In genomic region chr15:101141926-101142527, GRCh38 we compare ENCODE assay signal across 15 cellular contexts.
A peak's percentile ranks its signal among the peaks of the same experiment; 100 is the strongest.
DNase-seq lines count a peak whose midpoint lies in the region; ATAC-seq, FAIRE-seq and TF ChIP-seq lines count a peak whose summit lies in the region.
"Had no signal": no experiment of that assay in that cellular context is flagged by ENCODE, and none has a peak within 500 bp of the region (broad histone marks: within the 10 kb centered on the region; RNA-seq: fewer than 3 reads in every experiment).

No MANE protein-coding gene starts in this region.

- DNase-seq in natural killer cell treated with Interleukin-12 subunit alpha and Interleukin-12 subunit beta and Interleukin-15 and Interleukin-18, amount 100 ng/mL, for 72 hours (ENCODE audit: low spot score), result peak; percentile 42
- DNase-seq in natural killer cell (no peak), bronchial epithelial cell (ENCODE audit: low read depth) (no peak), spleen (peak; percentile 1), HPDE6-E6E7 (ENCODE audit: extremely low spot score) (no peak)
- DNase-seq in activated T-cell treated with anti-CD3 and anti-CD28 coated beads, Interleukin-2, amount 50 U/mL, for 4 hours, result no peak
- DNase-seq: Caco-2, DMS53, GF-D8 had no signal

- FAIRE-seq in bronchial epithelial cell (lab: Jason Lieb, UNC), result peak; percentile 52
- FAIRE-seq: A549, H54 had no signal

- H3K27me3 ChIP-seq in bronchial epithelial cell (ENCODE audit: control insufficient read depth, insufficient read depth, low read length) (no peaks in the 10 kb centered on the region), spleen (replicated peaks in 1 of 7) (no peaks in the 10 kb centered on the region)
- H3K27me3 ChIP-seq: BLaER1 had no signal

- no peak overlapping the region for H3K4me3 Mint-ChIP-seq in natural killer cell treated with Interleukin-12 subunit alpha and Interleukin-12 subunit beta and Interleukin-15 and Interleukin-18, amount 100 ng/mL, for 72 hours
- H3K4me3 Mint-ChIP-seq in natural killer cell, result no peak overlapping the region
- no peak overlapping the region for H3K4me3 Mint-ChIP-seq in activated T-cell treated with anti-CD3 and anti-CD28 coated beads, Interleukin-2, amount 50 U/mL, for 4 hours
- H3K4me3 Mint-ChIP-seq: CD8-positive, alpha-beta memory T cell had no signal

- H3K4me1 Mint-ChIP-seq in natural killer cell treated with Interleukin-12 subunit alpha and Interleukin-12 subunit beta and Interleukin-15 and Interleukin-18, amount 100 ng/mL, for 72 hours (ENCODE audit: low read depth in 2 of 2), result peaks cover 20 to 33% of the 10 kb centered on the region in 2 donors
- peaks cover 16 to 17% of the 10 kb centered on the region in 2 donors for H3K4me1 Mint-ChIP-seq in natural killer cell
- H3K4me1 Mint-ChIP-seq in activated T-cell treated with anti-CD3 and anti-CD28 coated beads, Interleukin-2, amount 50 U/mL, for 4 hours (ENCODE audit: low read depth), result peaks cover 11% of the 10 kb centered on the region

- TF ChIP-seq CTCF in natural killer cell (IDR thresholded peaks at IDR 0.05), result no peak
- no peak for TF ChIP-seq CTCF in bronchial epithelial cell (IDR thresholded peaks at IDR 0.05; ENCODE audit: insufficient read depth, low read length, severe bottlenecking)
- no peak for TF ChIP-seq CTCF in spleen (IDR thresholded peaks at IDR 0.05 in 8 of 11, conservative IDR thresholded peaks at IDR 0.05 in 3 of 11)

- H3K27ac ChIP-seq in spleen, result no peak overlapping the region
- H3K27ac ChIP-seq: A549, BLaER1, HL-60 had no signal

- no peaks in the 10 kb centered on the region for H3K36me3 Mint-ChIP-seq in natural killer cell treated with Interleukin-12 subunit alpha and Interleukin-12 subunit beta and Interleukin-15 and Interleukin-18, amount 100 ng/mL, for 72 hours
- no peaks in the 10 kb centered on the region for H3K36me3 Mint-ChIP-seq in natural killer cell
- no peaks in the 10 kb centered on the region for H3K36me3 Mint-ChIP-seq in activated T-cell treated with anti-CD3 and anti-CD28 coated beads, Interleukin-2, amount 50 U/mL, for 4 hours (ENCODE audit: insufficient read depth)

- no peaks in the 10 kb centered on the region for H3K27me3 Mint-ChIP-seq in natural killer cell treated with Interleukin-12 subunit alpha and Interleukin-12 subunit beta and Interleukin-15 and Interleukin-18, amount 100 ng/mL, for 72 hours
- no peaks in the 10 kb centered on the region for H3K27me3 Mint-ChIP-seq in natural killer cell (ENCODE audit: low read depth in 2 of 2)
- no peaks in the 10 kb centered on the region for H3K27me3 Mint-ChIP-seq in activated T-cell treated with anti-CD3 and anti-CD28 coated beads, Interleukin-2, amount 50 U/mL, for 4 hours (ENCODE audit: low read depth)

- no peaks in the 10 kb centered on the region for H3K36me3 ChIP-seq in bronchial epithelial cell (ENCODE audit: control insufficient read depth, insufficient read depth, low read length)
- no peaks in the 10 kb centered on the region for H3K36me3 ChIP-seq in spleen
- H3K36me3 ChIP-seq: BLaER1 had no signal

- H3K4me3 ChIP-seq in bronchial epithelial cell (ENCODE audit: low read depth, low read length) (no peak overlapping the region), spleen (no peak overlapping the region)
- H3K4me3 ChIP-seq: A549, BLaER1 had no signal

- H3K9me3 Mint-ChIP-seq in natural killer cell treated with Interleukin-12 subunit alpha and Interleukin-12 subunit beta and Interleukin-15 and Interleukin-18, amount 100 ng/mL, for 72 hours, result no peaks in the 10 kb centered on the region
- peaks cover 0 to 3% of the 10 kb centered on the region in 2 donors for H3K9me3 Mint-ChIP-seq in natural killer cell
- no peaks in the 10 kb centered on the region for H3K9me3 Mint-ChIP-seq in activated T-cell treated with anti-CD3 and anti-CD28 coated beads, Interleukin-2, amount 50 U/mL, for 4 hours
- H3K9me3 Mint-ChIP-seq: CD8-positive, alpha-beta memory T cell had no signal

- ATAC-seq in natural killer cell treated with Interleukin-12 subunit alpha and Interleukin-12 subunit beta and Interleukin-15 and Interleukin-18, amount 100 ng/mL, for 72 hours, result no peak
- no peak for ATAC-seq in natural killer cell
- ATAC-seq in activated T-cell treated with anti-CD3 and anti-CD28 coated beads, Interleukin-2, amount 50 U/mL, for 4 hours, result no peak
- ATAC-seq: A549, HCT116 had no signal

- intact Hi-C loops in natural killer cell (cut with micrococcal nuclease), result no loop called here
- intact Hi-C loops in spleen (cut with DNase I; ENCODE audit: low total_unique reads), result no loop called here

- H3K27ac Mint-ChIP-seq in natural killer cell treated with Interleukin-12 subunit alpha and Interleukin-12 subunit beta and Interleukin-15 and Interleukin-18, amount 100 ng/mL, for 72 hours, result no peak overlapping the region
- H3K27ac Mint-ChIP-seq in natural killer cell, result no peak overlapping the region

- TF ChIP-seq POLR2A in spleen (IDR thresholded peaks at IDR 0.05), result no peak

- no peaks in the 10 kb centered on the region for H3K9me3 ChIP-seq in spleen
- H3K9me3 ChIP-seq: A549, BLaER1, Caco-2 had no signal

- peaks cover 13 to 36% (median 23%) of the 10 kb centered on the region in 6 donors for H3K4me1 ChIP-seq in spleen
- H3K4me1 ChIP-seq: A549, Caco-2 had no signal

Comparison
In these comparisons a context has a peak if more than half of its experiments do, and no peak if none do; other contexts are left out.
1. DNase-seq: peak in natural killer cell treated with Interleukin-12 subunit alpha and Interleukin-12 subunit beta and Interleukin-15 and Interleukin-18, amount 100 ng/mL, for 72 hours (single experiment) and spleen (single experiment); none in natural killer cell (single experiment), bronchial epithelial cell (single experiment), HPDE6-E6E7 (single experiment) and activated T-cell treated with anti-CD3 and anti-CD28 coated beads, Interleukin-2, amount 50 U/mL, for 4 hours (single experiment).